Comparison of ENCODE assay signal across 19 cellular contexts in genomic region chr3:4664412-4664811, GRCh38.
"Had no signal": no experiment of that assay in that cellular context is flagged by ENCODE, and none has a peak within 500 bp of the region (broad histone marks: within the 10 kb centered on the region; RNA-seq: fewer than 3 reads in every experiment).

No MANE protein-coding gene starts in this region.

- H3K4me1 ChIP-seq: uterus had no signal

- H3K27ac ChIP-seq: psoas muscle, skin epidermis had no signal

- H3K27me3 Mint-ChIP-seq: effector memory CD8-positive, alpha-beta T cell; natural killer cell treated with Interleukin-12 subunit alpha and Interleukin-12 subunit beta and Interleukin-15 and Interleukin-18, amount 100 ng/mL, for 72 hours; type B pancreatic cell had no signal

- H3K27me3 ChIP-seq: heart right ventricle, uterus had no signal

- H3K4me3 Mint-ChIP-seq: effector memory CD8-positive, alpha-beta T cell; natural killer cell treated with Interleukin-12 subunit alpha and Interleukin-12 subunit beta and Interleukin-15 and Interleukin-18, amount 100 ng/mL, for 72 hours; type B pancreatic cell had no signal

- H3K27ac Mint-ChIP-seq: effector memory CD8-positive, alpha-beta T cell; natural killer cell treated with Interleukin-12 subunit alpha and Interleukin-12 subunit beta and Interleukin-15 and Interleukin-18, amount 100 ng/mL, for 72 hours; type B pancreatic cell had no signal

- H3K36me3 ChIP-seq: uterus had no signal

- FAIRE-seq: islet of Langerhans had no signal

- ATAC-seq: effector memory CD8-positive, alpha-beta T cell; mucosa of descending colon; natural killer cell treated with Interleukin-12 subunit alpha and Interleukin-12 subunit beta and Interleukin-15 and Interleukin-18, amount 100 ng/mL, for 72 hours; sciatic nerve had no signal

- H3K9me3 Mint-ChIP-seq: effector memory CD8-positive, alpha-beta T cell; natural killer cell treated with Interleukin-12 subunit alpha and Interleukin-12 subunit beta and Interleukin-15 and Interleukin-18, amount 100 ng/mL, for 72 hours; type B pancreatic cell had no signal

- DNase-seq: central memory CD4-positive, alpha-beta T cell; cortex of kidney; effector memory CD8-positive, alpha-beta T cell; foreskin melanocyte; heart right ventricle; hypothalamus; kidney glomerular epithelial cell; mammary epithelial cell; mucosa of descending colon; occipital lobe; psoas muscle; retina; stimulated activated naive CD4-positive, alpha-beta T cell treated with Interleukin-2 at 50 U/mL for 16 hours; uterus had no signal

- H3K9me3 ChIP-seq: heart right ventricle, mucosa of descending colon, psoas muscle, uterus had no signal

- H3K4me3 ChIP-seq: heart right ventricle, mucosa of descending colon, psoas muscle, skin epidermis, uterus had no signal
